Comparison of ENCODE assay signal across 8 cellular contexts in the genomic region with DNA sequence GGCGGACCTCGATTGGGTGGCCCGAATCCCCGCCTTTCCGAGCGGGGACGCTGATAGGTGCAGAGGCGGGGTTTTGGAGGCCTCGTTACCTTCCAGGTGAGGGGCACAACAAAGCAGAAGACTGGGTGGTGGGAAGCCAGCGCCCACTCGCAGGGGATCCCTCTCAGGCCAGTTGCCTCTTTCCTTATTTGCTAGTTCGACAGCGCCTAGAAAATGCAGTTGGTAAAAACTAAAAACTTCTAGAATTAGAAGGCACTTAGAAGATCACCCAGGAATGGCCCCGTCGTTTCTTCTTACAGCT. TPM values are rescaled to one million over a fixed set of nuclear protein-coding genes. Genes with fewer than 3 reads are reported as not detected.
DNase-seq lines count a peak whose midpoint lies in the region; ATAC-seq lines count a peak whose summit lies in the region.

No MANE protein-coding gene starts in this region.

- DNase-seq in activated CD4-positive, alpha-beta T cell treated with anti-CD3 and anti-CD28 coated beads for 36 hours = no peak
- DNase-seq in activated CD4-positive, alpha-beta T cell treated with anti-CD3 and anti-CD28 coated beads for 48 hours = no peak
- DNase-seq in activated naive CD8-positive, alpha-beta T cell treated with anti-CD3 and anti-CD28 coated beads, Interleukin-2, amount 10 ng/mL, durations not matched to agents 7 days and 5 days = no peak
- no peak for DNase-seq in substantia nigra (lab: John Stamatoyannopoulos, UW)
- no peak for DNase-seq in NCI-H524 treated with DMSO at 0.1 percent for 48 hours (lab: John Stamatoyannopoulos, UW)
- DNase-seq in HCEC 1CT = no peak
- no peak for DNase-seq in GM19240 (ENCODE audit: insufficient read length, low spot score)

- no peak for ATAC-seq in activated CD4-positive, alpha-beta T cell treated with anti-CD3 and anti-CD28 coated beads for 36 hours
- ATAC-seq in activated naive CD8-positive, alpha-beta T cell treated with anti-CD3 and anti-CD28 coated beads, Interleukin-2, amount 10 ng/mL, durations not matched to agents 7 days and 5 days (ENCODE audit: low read depth) = no peak

- no peaks in the 10 kb centered on the region for H3K27me3 ChIP-seq in layer of hippocampus (ENCODE audit: control insufficient read depth, insufficient read depth, low read length)

- CTCF ChIA-PET in activated CD4-positive, alpha-beta T cell treated with anti-CD3 and anti-CD28 coated beads for 36 hours (lab: Charles Lee) = interaction anchor here (1.3 to 2.9 kb wide), 2 partner anchors 27 to 81 kb away, joined by 3 to 29 read pairs; partner anchors contain the start of gene SLC35B1

- intact Hi-C loops in activated CD4-positive, alpha-beta T cell treated with anti-CD3 and anti-CD28 coated beads for 36 hours (cut with DNase I, micrococcal nuclease) = loop anchor here (1.0 to 2.0 kb wide), 6 partner anchors 72 to 930 kb away; partner anchors contain the start of genes LUC7L3 (in 1 of the 2), PHB1 (in 1 of the 2), SPOP (in 1 of the 2) and ZNF652 (in 1 of the 2)

- H3K27ac ChIP-seq in layer of hippocampus (ENCODE audit: low read depth, low read length) (peak overlapping the region; percentile 21), substantia nigra (ENCODE audit: low read depth, low read length, poor library complexity, severe bottlenecking) (peak overlapping the region; percentile 30)

- POLR2A ChIA-PET in activated CD4-positive, alpha-beta T cell treated with anti-CD3 and anti-CD28 coated beads for 36 hours (lab: Charles Lee) = interaction anchor here (1.4 to 2.6 kb wide), 3 partner anchors 26 to 81 kb away, joined by 5 to 28 read pairs (median 7); partner anchors contain the start of genes FAM117A and SLC35B1
- POLR2A ChIA-PET in activated naive CD8-positive, alpha-beta T cell treated with anti-CD3 and anti-CD28 coated beads, Interleukin-2, amount 10 ng/mL, durations not matched to agents 7 days and 5 days (lab: Charles Lee) = interaction anchor here (1.8 to 3.1 kb wide), 11 partner anchors 9 to 92 kb away, joined by 4 to 19 read pairs (median 10); partner anchors contain the start of genes FAM117A and SLC35B1

- H3K4me3 Mint-ChIP-seq in activated CD4-positive, alpha-beta T cell treated with anti-CD3 and anti-CD28 coated beads for 36 hours = peak overlapping the region; percentile 89
- peak overlapping the region; percentile 91 for H3K4me3 Mint-ChIP-seq in activated naive CD8-positive, alpha-beta T cell treated with anti-CD3 and anti-CD28 coated beads, Interleukin-2, amount 10 ng/mL, durations not matched to agents 7 days and 5 days

- H3K27me3 Mint-ChIP-seq in activated CD4-positive, alpha-beta T cell treated with anti-CD3 and anti-CD28 coated beads for 36 hours = no peaks in the 10 kb centered on the region
- H3K27me3 Mint-ChIP-seq in activated naive CD8-positive, alpha-beta T cell treated with anti-CD3 and anti-CD28 coated beads, Interleukin-2, amount 10 ng/mL, durations not matched to agents 7 days and 5 days = peaks cover 2% of the 10 kb centered on the region

- peaks cover 43% of the 10 kb centered on the region for H3K36me3 Mint-ChIP-seq in activated CD4-positive, alpha-beta T cell treated with anti-CD3 and anti-CD28 coated beads for 36 hours (ENCODE audit: low read depth)
- H3K36me3 Mint-ChIP-seq in activated naive CD8-positive, alpha-beta T cell treated with anti-CD3 and anti-CD28 coated beads, Interleukin-2, amount 10 ng/mL, durations not matched to agents 7 days and 5 days = peaks cover 18% of the 10 kb centered on the region

- no peaks in the 10 kb centered on the region for H3K9me3 Mint-ChIP-seq in activated CD4-positive, alpha-beta T cell treated with anti-CD3 and anti-CD28 coated beads for 36 hours (ENCODE audit: low read depth)
- no peaks in the 10 kb centered on the region for H3K9me3 Mint-ChIP-seq in activated naive CD8-positive, alpha-beta T cell treated with anti-CD3 and anti-CD28 coated beads, Interleukin-2, amount 10 ng/mL, durations not matched to agents 7 days and 5 days

- peaks cover 57% of the 10 kb centered on the region for H3K4me1 Mint-ChIP-seq in activated CD4-positive, alpha-beta T cell treated with anti-CD3 and anti-CD28 coated beads for 36 hours
- peaks cover 44% of the 10 kb centered on the region for H3K4me1 Mint-ChIP-seq in activated naive CD8-positive, alpha-beta T cell treated with anti-CD3 and anti-CD28 coated beads, Interleukin-2, amount 10 ng/mL, durations not matched to agents 7 days and 5 days

- peak overlapping the region; percentile 98 for H3K27ac Mint-ChIP-seq in activated CD4-positive, alpha-beta T cell treated with anti-CD3 and anti-CD28 coated beads for 36 hours
- peak overlapping the region; percentile 97 for H3K27ac Mint-ChIP-seq in activated naive CD8-positive, alpha-beta T cell treated with anti-CD3 and anti-CD28 coated beads, Interleukin-2, amount 10 ng/mL, durations not matched to agents 7 days and 5 days

RNA-seq across cellular contexts. Expression of gene KAT7, which starts 0.7 kb away (rescaled TPM):
- 10 to 100 TPM; 63.5 to 93.0 TPM for total RNA-seq in activated CD4-positive, alpha-beta T cell treated with anti-CD3 and anti-CD28 coated beads for 36 hours
- 10 to 100 TPM; 91.7 to 92.5 TPM for total RNA-seq in activated naive CD8-positive, alpha-beta T cell treated with anti-CD3 and anti-CD28 coated beads, Interleukin-2, amount 10 ng/mL, durations not matched to agents 7 days and 5 days

RNA-seq across cellular contexts. Expression of gene FAM117A, which starts 25.3 kb away (rescaled TPM):
- 10 to 100 TPM; 14.1 to 15.4 TPM for total RNA-seq in activated CD4-positive, alpha-beta T cell treated with anti-CD3 and anti-CD28 coated beads for 36 hours
- total RNA-seq in activated naive CD8-positive, alpha-beta T cell treated with anti-CD3 and anti-CD28 coated beads, Interleukin-2, amount 10 ng/mL, durations not matched to agents 7 days and 5 days = 10 to 100 TPM; 47.0 to 57.2 TPM

RNA-seq across cellular contexts. Expression of gene TAC4, which starts 58.6 kb away (rescaled TPM):
- not detected for total RNA-seq in activated CD4-positive, alpha-beta T cell treated with anti-CD3 and anti-CD28 coated beads for 36 hours
- not detected for total RNA-seq in activated naive CD8-positive, alpha-beta T cell treated with anti-CD3 and anti-CD28 coated beads, Interleukin-2, amount 10 ng/mL, durations not matched to agents 7 days and 5 days
